In the genomic region with DNA sequence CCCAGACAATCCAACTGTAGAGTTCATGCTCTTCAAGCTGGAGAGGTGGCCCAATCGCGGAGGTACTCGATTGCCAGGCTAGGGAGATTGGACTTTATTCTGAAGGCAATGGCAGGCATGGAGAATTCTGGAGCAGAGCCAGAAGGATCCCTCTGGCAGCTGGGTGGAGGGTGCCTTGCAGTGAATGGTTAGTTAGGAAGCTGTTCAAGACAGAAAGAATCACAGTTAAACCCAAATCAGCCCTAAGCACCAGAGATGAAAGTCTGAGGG, we compare ENCODE assay signal across 23 cellular contexts.
DNase-seq lines count a peak whose midpoint lies in the region; ATAC-seq and TF ChIP-seq lines count a peak whose summit lies in the region.
"Had no signal": no experiment of that assay in that cellular context is flagged by ENCODE, and none has a peak within 500 bp of the region (broad histone marks: within the 10 kb centered on the region; RNA-seq: fewer than 3 reads in every experiment).

No MANE protein-coding gene starts in this region.

- H3K4me3 ChIP-seq in coronary artery (no peak overlapping the region), neuronal stem cell (ENCODE audit: low read length in 2 of 2) (no peak overlapping the region), upper lobe of right lung (no peak overlapping the region), gastroesophageal sphincter (no peak overlapping the region)
- H3K4me3 ChIP-seq: GM23338 had no signal

- no peaks in the 10 kb centered on the region for H3K27me3 ChIP-seq in neuronal stem cell (ENCODE audit: control insufficient read depth in 3 of 3, insufficient read depth in 3 of 3, low read depth in 1 of 3, low read length in 3 of 3)
- H3K27me3 ChIP-seq in upper lobe of right lung: no peaks in the 10 kb centered on the region
- no peaks in the 10 kb centered on the region for H3K27me3 ChIP-seq in gastroesophageal sphincter
- H3K27me3 ChIP-seq in foreskin keratinocyte: peaks cover 46% of the 10 kb centered on the region

- ATAC-seq in upper lobe of right lung (no peak), gastroesophageal sphincter (no peak), foreskin keratinocyte (no peak)
- ATAC-seq: Panc1 had no signal

- no peaks in the 10 kb centered on the region for H3K9me3 ChIP-seq in neuronal stem cell (replicated peaks in 1 of 2; ENCODE audit: control insufficient read depth in 2 of 2, insufficient read depth in 1 of 2, low read depth in 1 of 2, low read length in 2 of 2)
- H3K9me3 ChIP-seq in upper lobe of right lung: no peaks in the 10 kb centered on the region
- no peaks in the 10 kb centered on the region for H3K9me3 ChIP-seq in gastroesophageal sphincter

- H3K36me3 ChIP-seq in neuronal stem cell (replicated peaks in 1 of 2; ENCODE audit: control insufficient read depth in 2 of 2, insufficient read depth in 2 of 2, low read length in 2 of 2): no peaks in the 10 kb centered on the region
- H3K36me3 ChIP-seq in upper lobe of right lung: no peaks in the 10 kb centered on the region
- H3K36me3 ChIP-seq in gastroesophageal sphincter: no peaks in the 10 kb centered on the region

- H2BK120ac ChIP-seq in neuronal stem cell (ENCODE audit: low read depth, low read length): peak overlapping the region; percentile 47

- H3K18ac ChIP-seq in neuronal stem cell (ENCODE audit: low read length): no peak overlapping the region

- H3K23ac ChIP-seq in neuronal stem cell (ENCODE audit: low read depth, low read length, poor library complexity): no peak overlapping the region

- H2AFZ ChIP-seq in neuronal stem cell (ENCODE audit: low read length): no peak overlapping the region
- H2AFZ ChIP-seq: GM23338 had no signal

- no peak overlapping the region for H2BK12ac ChIP-seq in neuronal stem cell (ENCODE audit: low read length)

- TF ChIP-seq POLR2A in gastroesophageal sphincter (IDR thresholded peaks at IDR 0.05): no peak

- intact Hi-C loops in upper lobe of right lung (cut with DNase I): no loop called here

- no peak overlapping the region for H3K9ac ChIP-seq in neuronal stem cell (ENCODE audit: low read depth, low read length, poor library complexity)

- no peaks in the 10 kb centered on the region for H3K79me1 ChIP-seq in neuronal stem cell (ENCODE audit: low read depth, low read length)

- no peak overlapping the region for H2BK15ac ChIP-seq in neuronal stem cell (ENCODE audit: low read length)

- no CpG with 5 or more reads among the region's 3 CpGs for WGBS in neuronal stem cell (ENCODE audit: extremely low coverage in 2 of 2, insufficient read length in 2 of 2, insufficient replicate concordance in 1 of 2), 2 donors
- 90% methylated on average over 2 to 3 of the region's 3 CpGs for WGBS in gastroesophageal sphincter (ENCODE audit: low coverage in 1 of 2), 2 donors

- no peak overlapping the region for H3K27ac ChIP-seq in coronary artery
- H3K27ac ChIP-seq in neuronal stem cell (replicated peaks; ENCODE audit: low read length): no peak overlapping the region
- no peak overlapping the region for H3K27ac ChIP-seq in upper lobe of right lung
- H3K27ac ChIP-seq in gastroesophageal sphincter: no peak overlapping the region
- no peak overlapping the region for H3K27ac ChIP-seq in foreskin keratinocyte
- H3K27ac ChIP-seq: HL-60, RWPE1 had no signal

- no peak overlapping the region for H2AK5ac ChIP-seq in neuronal stem cell (ENCODE audit: low read depth, low read length)

- H3K4me2 ChIP-seq in neuronal stem cell (ENCODE audit: insufficient read depth, low read length, poor library complexity, severe bottlenecking): no peak overlapping the region
- H3K4me2 ChIP-seq: GM23338 had no signal

- H4K91ac ChIP-seq in neuronal stem cell (ENCODE audit: low read depth, low read length, poor library complexity): no peak overlapping the region

- H3K14ac ChIP-seq in neuronal stem cell (ENCODE audit: low read length): no peak overlapping the region

- DNase-seq in NCI-H69 (lab: John Stamatoyannopoulos, UW) (peak; percentile 37), coronary artery (ENCODE audit: low spot score) (peak; percentile 19), neuronal stem cell (ENCODE audit: low spot score) (no peak), upper lobe of right lung (peak; percentile 9), NCI-H2227 (lab: John Stamatoyannopoulos, UW; ENCODE audit: unreplicated experiment) (no peak), foreskin keratinocyte (no peak)
- DNase-seq: C1 segment of cervical spinal cord; CD4-positive, alpha-beta memory T cell; COR-L47; DMS79 treated with DMSO at 0.1 percent for 48 hours; GF-D8; HCEC 1CT; NCI-H1092; NCI-H1436; NCI-H187; NCI-H2171 treated with DMSO at 0.1 percent for 48 hours; NCI-H524 treated with DMSO at 0.1 percent for 48 hours; SHP77 had no signal

- no peak overlapping the region for H4K8ac ChIP-seq in neuronal stem cell (ENCODE audit: low read depth, low read length)

- no peak overlapping the region for H3K4ac ChIP-seq in neuronal stem cell (ENCODE audit: low read length)

- no peak overlapping the region for H2BK5ac ChIP-seq in neuronal stem cell (ENCODE audit: low read length)

- TF ChIP-seq EP300 in gastroesophageal sphincter (IDR thresholded peaks at IDR 0.05): no peak

- H3K4me1 ChIP-seq in neuronal stem cell (ENCODE audit: control insufficient read depth in 2 of 2, insufficient read depth in 1 of 2, low read depth in 1 of 2, low read length in 2 of 2) (peaks cover 7 to 16% of the 10 kb centered on the region in 2 donors), upper lobe of right lung (no peaks in the 10 kb centered on the region), gastroesophageal sphincter (peaks cover 0 to 13% (median 7%) of the 10 kb centered on the region in 3 donors), foreskin keratinocyte (no peaks in the 10 kb centered on the region)

- TF ChIP-seq CTCF in coronary artery (IDR thresholded peaks at IDR 0.05) (no peak), upper lobe of right lung (IDR thresholded peaks at IDR 0.05) (no peak), gastroesophageal sphincter (IDR thresholded peaks at IDR 0.05) (no peak), foreskin keratinocyte (conservative IDR thresholded peaks at IDR 0.05) (no peak)

Comparison
In these comparisons a context has a peak if more than half of its experiments do, and no peak if none do; other contexts are left out.
1. DNase-seq: peak in NCI-H69 (single experiment), coronary artery (single experiment) and upper lobe of right lung (single experiment); none in neuronal stem cell (single experiment), NCI-H2227 (single experiment) and foreskin keratinocyte (0 of 2).